1 cellular context compared by ENCODE assay signal in the genomic region with DNA sequence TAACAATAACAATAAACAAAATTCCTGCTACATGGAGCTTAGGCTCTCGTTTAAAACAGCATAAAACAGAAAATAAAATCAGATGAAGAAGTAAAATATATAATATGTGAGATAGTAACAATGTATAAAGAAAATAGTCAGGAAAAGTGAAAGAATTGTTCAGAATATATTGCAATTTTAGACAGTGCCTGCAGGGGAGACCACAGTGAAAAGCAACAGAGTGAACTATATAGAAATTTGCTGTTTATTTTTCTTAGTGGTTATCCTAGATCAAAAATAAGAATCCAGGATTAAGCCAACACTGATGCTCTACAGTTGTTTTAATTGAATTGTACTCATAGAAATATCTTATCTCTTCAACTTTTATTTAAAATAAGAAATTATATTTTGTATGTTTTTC.
TF ChIP-seq lines count a peak whose summit lies in the region.

No MANE protein-coding gene starts in this region.

TF ChIP-seq in SK-N-SH, 30 proteins besides CTCF, POLR2A, EP300 and RAD21 (continued from another document):
- TF ChIP-seq MEF2A (IDR thresholded peaks at IDR 0.05; ENCODE audit: borderline replicate concordance, low read depth) (no peak), GABPA (IDR thresholded peaks at IDR 0.05; ENCODE audit: low read depth) (no peak), TEAD4 (IDR thresholded peaks at IDR 0.05; ENCODE audit: borderline replicate concordance, insufficient read depth) (no peak), RFX5 (IDR thresholded peaks at IDR 0.05; ENCODE audit: low read length) (no peak), ELF1 (IDR thresholded peaks at IDR 0.05) (no peak), USF2 (IDR thresholded peaks at IDR 0.05; ENCODE audit: borderline replicate concordance, low read depth, low read length) (no peak)
- TF ChIP-seq, protein P1, sequence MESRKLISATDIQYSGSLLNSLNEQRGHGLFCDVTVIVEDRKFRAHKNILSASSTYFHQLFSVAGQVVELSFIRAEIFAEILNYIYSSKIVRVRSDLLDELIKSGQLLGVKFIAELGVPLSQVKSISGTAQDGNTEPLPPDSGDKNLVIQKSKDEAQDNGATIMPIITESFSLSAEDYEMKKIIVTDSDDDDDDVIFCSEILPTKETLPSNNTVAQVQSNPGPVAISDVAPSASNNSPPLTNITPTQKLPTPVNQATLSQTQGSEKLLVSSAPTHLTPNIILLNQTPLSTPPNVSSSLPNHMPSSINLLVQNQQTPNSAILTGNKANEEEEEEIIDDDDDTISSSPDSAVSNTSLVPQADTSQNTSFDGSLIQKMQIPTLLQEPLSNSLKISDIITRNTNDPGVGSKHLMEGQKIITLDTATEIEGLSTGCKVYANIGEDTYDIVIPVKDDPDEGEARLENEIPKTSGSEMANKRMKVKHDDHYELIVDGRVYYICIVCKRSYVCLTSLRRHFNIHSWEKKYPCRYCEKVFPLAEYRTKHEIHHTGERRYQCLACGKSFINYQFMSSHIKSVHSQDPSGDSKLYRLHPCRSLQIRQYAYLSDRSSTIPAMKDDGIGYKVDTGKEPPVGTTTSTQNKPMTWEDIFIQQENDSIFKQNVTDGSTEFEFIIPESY (IDR thresholded peaks at IDR 0.05; ENCODE audit: borderline replicate concordance, low read depth) = no peak
